In genomic region chr2:237384672-237385020, GRCh38 we compare ENCODE assay signal across 20 cellular contexts. TPM values are rescaled to one million over a fixed set of nuclear protein-coding genes. Genes with fewer than 3 reads are reported as not detected.
DNase-seq lines count a peak whose midpoint lies in the region; ATAC-seq, FAIRE-seq and TF ChIP-seq lines count a peak whose summit lies in the region.
"Had no signal": no experiment of that assay in that cellular context is flagged by ENCODE, and none has a peak within 500 bp of the region (broad histone marks: within the 10 kb centered on the region; RNA-seq: fewer than 3 reads in every experiment).

No MANE protein-coding gene starts in this region.

- H3K36me3 ChIP-seq in brain microvascular endothelial cell (replicated peaks) = peaks cover 76% of the 10 kb centered on the region
- no peaks in the 10 kb centered on the region for H3K36me3 ChIP-seq in hepatocyte (replicated peaks; ENCODE audit: insufficient read depth, low read depth)
- peaks cover 11 to 59% (median 36%) of the 10 kb centered on the region in 4 donors for H3K36me3 ChIP-seq in sigmoid colon
- no peaks in the 10 kb centered on the region for H3K36me3 ChIP-seq in uterus

- H3K9me3 ChIP-seq in hepatocyte (ENCODE audit: low read depth) (no peaks in the 10 kb centered on the region), sigmoid colon (no peaks in the 10 kb centered on the region), uterus (no peaks in the 10 kb centered on the region)

- no peak overlapping the region for H3K4me3 Mint-ChIP-seq in effector memory CD8-positive, alpha-beta T cell
- H3K4me3 Mint-ChIP-seq: CD14-positive monocyte had no signal

- DNase-seq in brain microvascular endothelial cell = no peak
- DNase-seq in hepatocyte (ENCODE audit: low spot score) = no peak
- DNase-seq in sigmoid colon = no peak
- DNase-seq in uterus = no peak
- no peak for DNase-seq in NK-92 (lab: John Stamatoyannopoulos, UW; ENCODE audit: unreplicated experiment)
- DNase-seq in effector memory CD8-positive, alpha-beta T cell = no peak
- DNase-seq in SKM-1 treated with dmso at 0.1 percent for 144 hours (lab: John Stamatoyannopoulos, UW; ENCODE audit: unreplicated experiment) = no peak
- DNase-seq in RCC 7860 (ENCODE audit: low spot score) = no peak
- DNase-seq: COR-L47, DMS 273 treated with DMSO at 0.1 percent for 48 hours, DND-41, MV-4-11, NCI-H1694 treated with DMSO at 0.1 percent for 48 hours, NCI-H2107, NCI-H226, NCI-H524, PC-9 had no signal

- ATAC-seq in effector memory CD8-positive, alpha-beta T cell (replicated peaks) = no peak

- no peak overlapping the region for H2AFZ ChIP-seq in hepatocyte
- H2AFZ ChIP-seq: PC-9 had no signal

- H3K4me2 ChIP-seq in hepatocyte = no peak overlapping the region
- H3K4me2 ChIP-seq: KMS-11, PC-9 had no signal

- TF ChIP-seq CTCF in brain microvascular endothelial cell (IDR thresholded peaks at IDR 0.05; ENCODE audit: low read depth, low read length, missing control alignments) (no peak), hepatocyte (IDR thresholded peaks at IDR 0.05; ENCODE audit: poor library complexity) (no peak), sigmoid colon (IDR thresholded peaks at IDR 0.05) (no peak), uterus (IDR thresholded peaks at IDR 0.05) (no peak)

- FAIRE-seq in RCC 7860 (lab: Jason Lieb, UNC) = no peak

- H3K9me2 ChIP-seq in hepatocyte (replicated peaks; ENCODE audit: insufficient read depth) = no peaks in the 10 kb centered on the region

- H3K27me3 Mint-ChIP-seq in effector memory CD8-positive, alpha-beta T cell = peaks cover 12 to 16% of the 10 kb centered on the region in 2 donors

- no peaks in the 10 kb centered on the region for H3K9me3 Mint-ChIP-seq in effector memory CD8-positive, alpha-beta T cell

- H3K4me3 ChIP-seq in brain microvascular endothelial cell (ENCODE audit: low read depth, low read length) (no peak overlapping the region), hepatocyte (no peak overlapping the region), sigmoid colon (no peak overlapping the region), uterus (no peak overlapping the region)
- H3K4me3 ChIP-seq: PC-9 had no signal

- H3K4me1 Mint-ChIP-seq in effector memory CD8-positive, alpha-beta T cell (ENCODE audit: low read depth in 2 of 2) = no peaks in the 10 kb centered on the region
- H3K4me1 Mint-ChIP-seq: CD14-positive monocyte had no signal

- TF ChIP-seq POLR2A in sigmoid colon (IDR thresholded peaks at IDR 0.05) (no peak), uterus (IDR thresholded peaks at IDR 0.05) (no peak)

- H3K36me3 Mint-ChIP-seq in effector memory CD8-positive, alpha-beta T cell (ENCODE audit: insufficient read depth) = peaks cover 2% of the 10 kb centered on the region
- H3K36me3 Mint-ChIP-seq: CD14-positive monocyte had no signal

- intact Hi-C loops in sigmoid colon (cut with DNase I) = no loop called here
- intact Hi-C loops in uterus (cut with DNase I; ENCODE audit: low total_unique reads) = no loop called here

- H3K27ac ChIP-seq in brain microvascular endothelial cell = peak overlapping the region; percentile 10
- H3K27ac ChIP-seq in hepatocyte = peak overlapping the region; percentile 55
- H3K27ac ChIP-seq in sigmoid colon = peak overlapping the region; percentile 9 to 82 (median 71)
- H3K27ac ChIP-seq in uterus = peak overlapping the region; percentile 76 to 78
- H3K27ac ChIP-seq: KMS-11, PC-9 had no signal

- in situ Hi-C loops in brain microvascular endothelial cell (cut with HindIII; ENCODE audit: low pct_ligation_motif_present, low sequenced_read_pairs) = no loop called here

- H3K4me1 ChIP-seq in hepatocyte (ENCODE audit: insufficient read depth) = no peaks in the 10 kb centered on the region
- peaks cover 0 to 66% (median 41%) of the 10 kb centered on the region in 4 donors for H3K4me1 ChIP-seq in sigmoid colon
- peaks cover 0 to 7% of the 10 kb centered on the region in 2 donors for H3K4me1 ChIP-seq in uterus

- TF ChIP-seq EP300 in sigmoid colon (IDR thresholded peaks at IDR 0.05) = no peak

- no peaks in the 10 kb centered on the region for H4K20me1 ChIP-seq in hepatocyte (ENCODE audit: insufficient read depth, poor library complexity, severe bottlenecking)

- no peak overlapping the region for H3K27ac Mint-ChIP-seq in effector memory CD8-positive, alpha-beta T cell
- H3K27ac Mint-ChIP-seq: CD14-positive monocyte had no signal

- H3K79me2 ChIP-seq in hepatocyte = peaks cover 20% of the 10 kb centered on the region

- H3K27me3 ChIP-seq in brain microvascular endothelial cell (replicated peaks) = no peaks in the 10 kb centered on the region
- H3K27me3 ChIP-seq in hepatocyte = no peaks in the 10 kb centered on the region
- H3K27me3 ChIP-seq in sigmoid colon = no peaks in the 10 kb centered on the region
- H3K27me3 ChIP-seq in uterus = no peaks in the 10 kb centered on the region

RNA-seq across cellular contexts. Expression of gene COL6A3, which starts 29.3 kb away (rescaled TPM):
- total RNA-seq in hepatocyte (158 and 250 TPM in 2 replicates), sigmoid colon (100 to 1,000 TPM; 233 to 715 (median 381) TPM), uterus (1,000 to 10,000 TPM in 1 of 4 donors, 100 to 1,000 TPM in 3; 164 to 1,719 (median 447) TPM)
- polyA plus RNA-seq in hepatocyte (70.7 and 80.7 TPM in 2 replicates), sigmoid colon (10 to 100 TPM in 1 of 3 donors, 1 to 10 TPM in 2; 2.8 to 66.9 (median 9.0) TPM)
- total RNA-seq: HT-29 had no signal
- polyA plus RNA-seq: CD14-positive monocyte had no signal

Comparison
In these comparisons a context has a peak if more than half of its experiments do, and no peak if none do; other contexts are left out.
1. H3K27ac ChIP-seq: peak in every context shown above with its lines; median percentile 77 in uterus; 71 in sigmoid colon; 55 in hepatocyte; 10 in brain microvascular endothelial cell.